In genomic region chr11:95700471-95700817, GRCh38 we compare ENCODE assay signal across 12 cellular contexts.
DNase-seq lines count a peak whose midpoint lies in the region; ATAC-seq, FAIRE-seq and TF ChIP-seq lines count a peak whose summit lies in the region.
"Had no signal": no experiment of that assay in that cellular context is flagged by ENCODE, and none has a peak within 500 bp of the region (broad histone marks: within the 10 kb centered on the region; RNA-seq: fewer than 3 reads in every experiment).

No MANE protein-coding gene starts in this region.

- H3K36me3 ChIP-seq in tibial artery, result no peaks in the 10 kb centered on the region
- no peaks in the 10 kb centered on the region for H3K36me3 ChIP-seq in kidney (ENCODE audit: control insufficient read depth in 1 of 2, insufficient read depth in 2 of 2, low read length in 2 of 2)
- no peaks in the 10 kb centered on the region for H3K36me3 ChIP-seq in ascending aorta
- H3K36me3 ChIP-seq: upper lobe of left lung had no signal

- no peaks in the 10 kb centered on the region for H3K27me3 Mint-ChIP-seq in activated T-cell treated with anti-CD3 and anti-CD28 coated beads, Interleukin-2, amount 50 U/mL, for 24 hours
- H3K27me3 Mint-ChIP-seq in activated naive CD8-positive, alpha-beta T cell treated with anti-CD3 and anti-CD28 coated beads, Interleukin-2, amount 10 ng/mL, durations not matched to agents 7 days and 5 days, result no peaks in the 10 kb centered on the region

- no peak for FAIRE-seq in kidney (lab: Jason Lieb, UNC)

- H3K4me3 Mint-ChIP-seq in activated T-cell treated with anti-CD3 and anti-CD28 coated beads, Interleukin-2, amount 50 U/mL, for 24 hours, result peak overlapping the region; percentile 65
- H3K4me3 Mint-ChIP-seq in activated naive CD8-positive, alpha-beta T cell treated with anti-CD3 and anti-CD28 coated beads, Interleukin-2, amount 10 ng/mL, durations not matched to agents 7 days and 5 days, result peak overlapping the region; percentile 81

- POLR2A ChIA-PET in activated naive CD8-positive, alpha-beta T cell treated with anti-CD3 and anti-CD28 coated beads, Interleukin-2, amount 10 ng/mL, durations not matched to agents 7 days and 5 days (lab: Charles Lee), result interaction anchor here (0.7 to 3.1 kb wide), 7 partner anchors 12 to 611 kb away, joined by 5 to 27 read pairs (median 7); partner anchors contain the start of genes CEP57, ENDOD1, FAM76B and SESN3

- intact Hi-C loops in tibial artery (cut with DNase I; ENCODE audit: low total_unique reads), result loop anchor here (5.0 to 10.0 kb wide), 2 partner anchors 53 to 336 kb away; no protein-coding TSS in a partner anchor
- intact Hi-C loops in kidney (cut with DNase I), result no loop called here
- intact Hi-C loops in ascending aorta (cut with DNase I), result loop anchor here (5.0 to 10.0 kb wide), 4 partner anchors 53 to 366 kb away; no protein-coding TSS in a partner anchor

- H3K4me3 ChIP-seq in tibial artery (no peak overlapping the region), kidney (ENCODE audit: low read length in 2 of 2) (no peak overlapping the region), ascending aorta (no peak overlapping the region)
- H3K4me3 ChIP-seq: SK-N-MC, upper lobe of left lung had no signal

- H3K9me3 Mint-ChIP-seq in activated T-cell treated with anti-CD3 and anti-CD28 coated beads, Interleukin-2, amount 50 U/mL, for 24 hours, result peaks cover 9% of the 10 kb centered on the region
- H3K9me3 Mint-ChIP-seq in activated naive CD8-positive, alpha-beta T cell treated with anti-CD3 and anti-CD28 coated beads, Interleukin-2, amount 10 ng/mL, durations not matched to agents 7 days and 5 days, result peaks cover 5% of the 10 kb centered on the region

- peak overlapping the region; percentile 55 to 81 for H3K27ac ChIP-seq in tibial artery
- no peak overlapping the region for H3K27ac ChIP-seq in kidney (ENCODE audit: low read depth in 2 of 2, low read length in 2 of 2)
- H3K27ac ChIP-seq in ascending aorta, result peak overlapping the region in 1 of 2 donors; percentile 31
- H3K27ac ChIP-seq: SK-N-MC had no signal

- no peak for DNase-seq in activated T-cell treated with anti-CD3 and anti-CD28 coated beads, Interleukin-2, amount 50 U/mL, for 24 hours
- no peak for DNase-seq in activated T-cell treated with anti-CD3 and anti-CD28 coated beads, Interleukin-2, amount 50 U/mL, for 1 hour
- DNase-seq in activated naive CD8-positive, alpha-beta T cell treated with anti-CD3 and anti-CD28 coated beads, Interleukin-2, amount 10 ng/mL, durations not matched to agents 7 days and 5 days, result no peak
- no peak for DNase-seq in tibial artery
- no peak for DNase-seq in HPDE6-E6E7 (ENCODE audit: extremely low spot score)
- no peak for DNase-seq in kidney
- no peak for DNase-seq in ascending aorta (ENCODE audit: low spot score in 2 of 2)
- DNase-seq: NCI-H1105 treated with DMSO at 0.1 percent for 48 hours, right cardiac atrium, upper lobe of left lung had no signal

- H3K4me1 ChIP-seq in tibial artery (peaks cover 0 to 83% (median 48%) of the 10 kb centered on the region in 4 donors), kidney (ENCODE audit: control insufficient read depth in 1 of 2, insufficient read depth in 1 of 2, low read depth in 1 of 2, low read length in 2 of 2) (peaks cover 0 to 3% of the 10 kb centered on the region in 2 donors), ascending aorta (peaks cover 0 to 19% of the 10 kb centered on the region in 2 donors)

- no peaks in the 10 kb centered on the region for H3K27me3 ChIP-seq in tibial artery
- H3K27me3 ChIP-seq in ascending aorta, result no peaks in the 10 kb centered on the region
- H3K27me3 ChIP-seq: upper lobe of left lung had no signal

- H3K9me3 ChIP-seq in tibial artery (no peaks in the 10 kb centered on the region), kidney (ENCODE audit: control insufficient read depth in 1 of 2, low read length in 2 of 2) (no peaks in the 10 kb centered on the region), ascending aorta (no peaks in the 10 kb centered on the region)
- H3K9me3 ChIP-seq: upper lobe of left lung had no signal

- ATAC-seq in HG03045 (IDR thresholded peaks at IDR 0.05; ENCODE audit: unreplicated experiment), result peak; percentile 56
- peak; percentile 34 for ATAC-seq in activated naive CD8-positive, alpha-beta T cell treated with anti-CD3 and anti-CD28 coated beads, Interleukin-2, amount 10 ng/mL, durations not matched to agents 7 days and 5 days (ENCODE audit: low read depth)
- ATAC-seq: right cardiac atrium had no signal

- peaks cover 11% of the 10 kb centered on the region for H3K36me3 Mint-ChIP-seq in activated T-cell treated with anti-CD3 and anti-CD28 coated beads, Interleukin-2, amount 50 U/mL, for 24 hours (ENCODE audit: low read depth)
- H3K36me3 Mint-ChIP-seq in activated naive CD8-positive, alpha-beta T cell treated with anti-CD3 and anti-CD28 coated beads, Interleukin-2, amount 10 ng/mL, durations not matched to agents 7 days and 5 days, result peaks cover 31% of the 10 kb centered on the region

- peaks cover 61% of the 10 kb centered on the region for H3K4me1 Mint-ChIP-seq in activated T-cell treated with anti-CD3 and anti-CD28 coated beads, Interleukin-2, amount 50 U/mL, for 24 hours (ENCODE audit: low read depth)
- H3K4me1 Mint-ChIP-seq in activated naive CD8-positive, alpha-beta T cell treated with anti-CD3 and anti-CD28 coated beads, Interleukin-2, amount 10 ng/mL, durations not matched to agents 7 days and 5 days, result peaks cover 47% of the 10 kb centered on the region

- H3K9ac ChIP-seq in kidney (ENCODE audit: low read length in 2 of 2), result no peak overlapping the region

- TF ChIP-seq CTCF in tibial artery (IDR thresholded peaks at IDR 0.05), result no peak
- TF ChIP-seq CTCF in kidney (IDR thresholded peaks at IDR 0.05; ENCODE audit: borderline replicate concordance, extremely low read depth, insufficient read depth), result no peak
- no peak for TF ChIP-seq CTCF in ascending aorta (IDR thresholded peaks at IDR 0.05)

- H3K27ac Mint-ChIP-seq in activated T-cell treated with anti-CD3 and anti-CD28 coated beads, Interleukin-2, amount 50 U/mL, for 24 hours, result peak overlapping the region; percentile 95
- H3K27ac Mint-ChIP-seq in activated naive CD8-positive, alpha-beta T cell treated with anti-CD3 and anti-CD28 coated beads, Interleukin-2, amount 10 ng/mL, durations not matched to agents 7 days and 5 days, result peak overlapping the region; percentile 91

Comparison
In these comparisons a context has a peak if more than half of its experiments do, and no peak if none do; other contexts are left out.
1. H3K27ac ChIP-seq: peak in tibial artery (2 of 2); none in kidney (0 of 2).